Comparison of ENCODE assay signal across 11 cellular contexts in the genomic region with DNA sequence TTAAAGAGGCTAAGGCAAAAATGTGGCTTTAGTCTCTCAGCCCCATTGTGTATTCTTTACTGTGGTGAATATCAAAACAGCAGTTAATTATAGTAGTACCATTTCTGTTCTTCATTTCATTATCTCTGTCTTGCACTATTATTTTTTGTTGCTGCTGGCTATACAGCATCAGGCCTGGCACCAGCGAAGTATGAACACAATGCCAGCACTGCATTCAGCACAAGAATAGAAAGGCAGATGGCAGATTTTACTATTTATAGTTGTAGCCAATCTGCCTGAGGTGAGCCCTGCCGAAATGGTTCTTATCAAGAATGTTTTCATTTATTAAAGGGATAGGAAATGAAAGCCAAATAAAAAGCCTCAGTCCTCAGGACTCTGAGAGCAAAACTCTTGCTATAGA.
A peak's percentile ranks its signal among the peaks of the same experiment; 100 is the strongest.
DNase-seq lines count a peak whose midpoint lies in the region; ATAC-seq and TF ChIP-seq lines count a peak whose summit lies in the region.
"Had no signal": no experiment of that assay in that cellular context is flagged by ENCODE, and none has a peak within 500 bp of the region (broad histone marks: within the 10 kb centered on the region; RNA-seq: fewer than 3 reads in every experiment).

No MANE protein-coding gene starts in this region.

- TF ChIP-seq CTCF in SU-DHL-6 (IDR thresholded peaks at IDR 0.05; ENCODE audit: insufficient read depth, low read length, poor library complexity, severe bottlenecking) (no peak), thyroid gland (IDR thresholded peaks at IDR 0.05) (no peak)

- no peak overlapping the region for H2AFZ ChIP-seq in SU-DHL-6 (ENCODE audit: low read depth, low read length, severe bottlenecking)

- no peaks in the 10 kb centered on the region for H3K36me3 ChIP-seq in SU-DHL-6 (ENCODE audit: low read length)
- no peaks in the 10 kb centered on the region for H3K36me3 ChIP-seq in thyroid gland

- H3K9me2 ChIP-seq in SU-DHL-6 (replicated peaks; ENCODE audit: insufficient read depth, low read length): no peaks in the 10 kb centered on the region

- intact Hi-C loops in Right ventricle myocardium inferior (cut with DNase I): no loop called here
- intact Hi-C loops in cardiac septum (cut with DNase I): no loop called here
- intact Hi-C loops in left ventricle myocardium superior (cut with micrococcal nuclease): no loop called here
- intact Hi-C loops in thyroid gland (cut with DNase I): no loop called here

- ATAC-seq in Right ventricle myocardium inferior: peak; percentile 89
- ATAC-seq in left ventricle myocardium superior: peak; percentile 95
- ATAC-seq: activated CD4-positive, alpha-beta T cell treated with anti-CD3 and anti-CD28 coated beads for 36 hours; activated naive CD4-positive, alpha-beta T cell treated with anti-CD3 and anti-CD28 coated beads, Interleukin-2, amount 50 U/mL, for 72 hours; HCT116 had no signal

- no peak overlapping the region for H3K4me3 ChIP-seq in SU-DHL-6 (ENCODE audit: insufficient read depth, low read length, poor library complexity, severe bottlenecking)
- no peak overlapping the region for H3K4me3 ChIP-seq in thyroid gland (replicated peaks in 1 of 3)

- 70 to 82% methylated on average over 2 of the region's 2 CpGs for WGBS in thyroid gland, 2 donors

- no peak overlapping the region for H3K9ac ChIP-seq in SU-DHL-6 (ENCODE audit: low read length)

- H3F3A ChIP-seq in SU-DHL-6 (ENCODE audit: insufficient read depth): peaks cover 9% of the 10 kb centered on the region; the same call in 1 of the 2 replicates

- H3K9me3 ChIP-seq in SU-DHL-6 (ENCODE audit: insufficient read depth, low read length): no peaks in the 10 kb centered on the region
- H3K9me3 ChIP-seq in thyroid gland: no peaks in the 10 kb centered on the region

- H3K27me3 ChIP-seq in SU-DHL-6 (ENCODE audit: low read length) (no peaks in the 10 kb centered on the region), thyroid gland (no peaks in the 10 kb centered on the region)

- no peaks in the 10 kb centered on the region for H3K4me1 ChIP-seq in thyroid gland

- peak overlapping the region; percentile 36 for H3K27ac ChIP-seq in SU-DHL-6 (ENCODE audit: low read depth, low read length)
- no peak overlapping the region for H3K27ac ChIP-seq in thyroid gland

- TF ChIP-seq POLR2A in thyroid gland (IDR thresholded peaks at IDR 0.05): no peak

- H4K20me1 ChIP-seq in SU-DHL-6 (ENCODE audit: low read depth, low read length): no peaks in the 10 kb centered on the region

- H3K4me2 ChIP-seq in SU-DHL-6 (ENCODE audit: low read depth, low read length, poor library complexity, severe bottlenecking): peak overlapping the region; percentile 30

- 0 out of 2 replicates have a peak, but pooled peaks cover 4% of the 10 kb centered on the region for H3K79me2 ChIP-seq in SU-DHL-6 (ENCODE audit: insufficient read depth, low read length)

- peak; percentile 70 for DNase-seq in Right ventricle myocardium inferior (ENCODE audit: missing footprints)
- no peak for DNase-seq in cardiac septum (ENCODE audit: low spot score)
- peak; percentile 67 for DNase-seq in left ventricle myocardium superior
- peak; percentile 72 for DNase-seq in superior temporal gyrus (ENCODE audit: extremely low spot score)
- no peak for DNase-seq in hepatic stellate cell (ENCODE audit: low spot score)
- DNase-seq in thyroid gland: no peak
- DNase-seq in T-helper 1 cell: no peak
- DNase-seq: activated CD4-positive, alpha-beta T cell treated with anti-CD3 and anti-CD28 coated beads for 36 hours had no signal

Comparison
In these comparisons a context has a peak if more than half of its experiments do, and no peak if none do; other contexts are left out.
1. DNase-seq: peak in Right ventricle myocardium inferior (single experiment), left ventricle myocardium superior (single experiment) and superior temporal gyrus (single experiment); none in cardiac septum (single experiment), hepatic stellate cell (single experiment), thyroid gland (0 of 2) and T-helper 1 cell (0 of 5).